8 cellular contexts compared by ENCODE assay signal in the genomic region with DNA sequence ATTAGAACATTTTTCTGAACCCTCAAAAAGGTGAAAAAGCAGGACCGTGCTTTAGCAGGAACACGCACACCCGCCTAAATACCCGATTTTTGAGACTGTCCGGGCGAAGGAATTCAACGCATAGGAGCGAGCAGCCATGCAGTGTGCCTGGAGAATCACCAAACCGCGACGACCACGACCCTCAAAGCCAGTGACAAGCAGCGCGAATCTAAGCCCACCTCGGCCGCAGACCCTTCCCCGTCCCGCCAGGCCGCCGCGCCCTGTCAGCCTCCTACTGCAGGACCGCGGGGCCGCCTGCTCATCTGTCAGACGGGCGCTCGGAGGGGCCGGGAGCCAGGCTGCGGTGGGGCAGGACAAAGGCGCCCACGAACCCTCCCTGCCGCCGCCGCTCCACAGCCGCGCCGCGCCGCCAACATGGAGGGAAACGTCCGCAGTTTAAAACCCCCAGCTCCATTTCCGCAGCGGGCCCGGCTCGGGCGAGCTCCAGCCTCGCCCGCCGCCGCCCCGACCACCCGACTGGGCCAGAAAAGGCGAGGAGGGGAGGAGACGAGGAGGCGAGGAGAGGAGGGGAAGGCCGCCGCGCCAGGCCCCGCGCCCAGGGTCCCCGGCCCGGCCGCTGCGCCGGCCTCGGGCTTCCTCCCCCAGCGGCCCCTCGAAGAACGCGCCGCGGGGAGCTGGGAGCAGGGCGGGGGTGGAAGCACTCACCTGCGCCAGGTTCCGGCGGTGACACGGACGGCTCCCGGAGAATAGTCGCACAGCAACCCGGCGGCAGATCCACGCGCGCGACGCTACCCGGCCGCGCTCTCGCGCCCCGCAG. TPM values are rescaled to one million over a fixed set of nuclear protein-coding genes. Genes with fewer than 3 reads are reported as not detected.
A peak's percentile ranks its signal among the peaks of the same experiment; 100 is the strongest.
DNase-seq lines count a peak whose midpoint lies in the region; ATAC-seq, FAIRE-seq and TF ChIP-seq lines count a peak whose summit lies in the region.

A gene (minus strand): TSS at position 790 of the 817 bp plus-strand sequence. CDS start 3,963 bp downstream, outside the sequence.

- peak within 1 kb of the TSS; percentile 87 for H3K27ac ChIP-seq in OCI-LY3 (ENCODE audit: low read length)
- peak within 1 kb of the TSS; percentile 85 to 92 for H3K27ac ChIP-seq in breast epithelium
- H3K27ac ChIP-seq in small intestine (ENCODE audit: low read depth in 1 of 2, low read length in 1 of 2), result peak within 1 kb of the TSS; percentile 90 to 95

- 0 to 1% (median 0%) methylated on average over 59 to 93 of the region's 93 CpGs for WGBS in small intestine, 3 donors

- peak within 1 kb of the TSS; percentile 96 for H3K4me3 Mint-ChIP-seq in activated CD8-positive, alpha-beta memory T cell treated with anti-CD3 and anti-CD28 coated beads, Interleukin-2, amount 10 ng/mL, durations not matched to agents 7 days and 5 days

- TF ChIP-seq CTCF in OCI-LY3 (IDR thresholded peaks at IDR 0.05; ENCODE audit: low read depth, low read length) (no peak), breast epithelium (IDR thresholded peaks at IDR 0.05) (no peak)

- no peak for TF ChIP-seq POLR2A in breast epithelium (IDR thresholded peaks at IDR 0.05)

- H3K79me2 ChIP-seq in OCI-LY3 (ENCODE audit: low read length), result peaks cover 54% of the 10 kb centered on the region

- no peak for ATAC-seq in activated CD8-positive, alpha-beta memory T cell treated with anti-CD3 and anti-CD28 coated beads, Interleukin-2, amount 10 ng/mL, durations not matched to agents 7 days and 5 days
- ATAC-seq in HG02623 (IDR thresholded peaks at IDR 0.05; ENCODE audit: unreplicated experiment), result peak; percentile 29

- H3K4me3 ChIP-seq in OCI-LY3 (ENCODE audit: low read length), result peak within 1 kb of the TSS; percentile 85
- H3K4me3 ChIP-seq in breast epithelium, result peak within 1 kb of the TSS; percentile 92 to 96 (median 92)
- peak within 1 kb of the TSS; percentile 80 to 98 for H3K4me3 ChIP-seq in small intestine (ENCODE audit: low read depth in 1 of 2, low read length in 2 of 2)

- H2AFZ ChIP-seq in OCI-LY3 (ENCODE audit: low read depth, low read length), result peak within 1 kb of the TSS; percentile 32

- H3K36me3 ChIP-seq in OCI-LY3 (replicated peaks; ENCODE audit: low read depth, low read length) (peaks cover 8% of the 10 kb centered on the region), breast epithelium (no peaks in the 10 kb centered on the region), small intestine (ENCODE audit: control insufficient read depth in 2 of 2, insufficient read depth in 2 of 2, low read length in 2 of 2) (no peaks in the 10 kb centered on the region)

- H3K4me1 Mint-ChIP-seq in activated CD8-positive, alpha-beta memory T cell treated with anti-CD3 and anti-CD28 coated beads, Interleukin-2, amount 10 ng/mL, durations not matched to agents 7 days and 5 days, result peaks cover 50% of the 10 kb centered on the region

- H3K9me3 ChIP-seq in OCI-LY3 (ENCODE audit: insufficient read depth, low read length) (no peaks in the 10 kb centered on the region), breast epithelium (no peaks in the 10 kb centered on the region), small intestine (ENCODE audit: control insufficient read depth, low read depth) (no peaks in the 10 kb centered on the region)

- H3K4me1 ChIP-seq in OCI-LY3 (ENCODE audit: low read length), result peaks cover 36% of the 10 kb centered on the region
- H3K4me1 ChIP-seq in breast epithelium, result peaks cover 4 to 5% of the 10 kb centered on the region in 2 donors
- peaks cover 18 to 21% of the 10 kb centered on the region in 2 donors for H3K4me1 ChIP-seq in small intestine (ENCODE audit: control insufficient read depth in 2 of 2, insufficient read depth in 1 of 2, low read depth in 1 of 2, low read length in 1 of 2)

- CTCF ChIA-PET in activated CD8-positive, alpha-beta memory T cell treated with anti-CD3 and anti-CD28 coated beads, Interleukin-2, amount 10 ng/mL, durations not matched to agents 7 days and 5 days (lab: Charles Lee), result interaction anchor here (0.6 to 8.7 kb wide), 7 partner anchors 14 to 48 kb away, joined by 3 to 101 read pairs (median 5); no protein-coding TSS in a partner anchor

- H3K4me2 ChIP-seq in OCI-LY3 (ENCODE audit: low read length), result peak within 1 kb of the TSS; percentile 93

- H3K27me3 ChIP-seq in OCI-LY3 (ENCODE audit: low read depth, low read length) (no peaks in the 10 kb centered on the region), breast epithelium (no peaks in the 10 kb centered on the region), small intestine (ENCODE audit: control insufficient read depth in 2 of 2, insufficient read depth in 2 of 2, low read length in 2 of 2) (no peaks in the 10 kb centered on the region)

- DNase-seq in activated CD8-positive, alpha-beta memory T cell treated with anti-CD3 and anti-CD28 coated beads, Interleukin-2, amount 10 ng/mL, durations not matched to agents 7 days and 5 days, result peak; percentile 65
- DNase-seq in activated CD8-positive, alpha-beta memory T cell treated with anti-CD3 and anti-CD28 coated beads for 24 hours, result no peak
- DNase-seq in breast epithelium (ENCODE audit: low spot score in 2 of 2) (no peak), islet precursor cell (peak; percentile 76), small intestine (no peak), NCI-H69 (lab: John Stamatoyannopoulos, UW) (no peak)

- peak within 1 kb of the TSS; percentile 94 for H3K9ac ChIP-seq in OCI-LY3 (ENCODE audit: low read length)

- peaks cover 30% of the 10 kb centered on the region for H3K36me3 Mint-ChIP-seq in activated CD8-positive, alpha-beta memory T cell treated with anti-CD3 and anti-CD28 coated beads, Interleukin-2, amount 10 ng/mL, durations not matched to agents 7 days and 5 days

- H3K27ac Mint-ChIP-seq in activated CD8-positive, alpha-beta memory T cell treated with anti-CD3 and anti-CD28 coated beads, Interleukin-2, amount 10 ng/mL, durations not matched to agents 7 days and 5 days, result peak within 1 kb of the TSS; percentile 98

- H3K27me3 Mint-ChIP-seq in activated CD8-positive, alpha-beta memory T cell treated with anti-CD3 and anti-CD28 coated beads, Interleukin-2, amount 10 ng/mL, durations not matched to agents 7 days and 5 days, result no peaks in the 10 kb centered on the region

- intact Hi-C loops in breast epithelium (cut with DNase I; ENCODE audit: low total_unique reads), result no loop called here

- H4K20me1 ChIP-seq in OCI-LY3 (ENCODE audit: insufficient read depth, low read length), result peaks cover 45% of the 10 kb centered on the region

- no peak for FAIRE-seq in small intestine (lab: Jason Lieb, UNC)

- H3K9me3 Mint-ChIP-seq in activated CD8-positive, alpha-beta memory T cell treated with anti-CD3 and anti-CD28 coated beads, Interleukin-2, amount 10 ng/mL, durations not matched to agents 7 days and 5 days (ENCODE audit: low read depth), result no peaks in the 10 kb centered on the region

RNA-seq across cellular contexts. Expression of the gene that starts here (rescaled TPM):
- total RNA-seq in activated CD8-positive, alpha-beta memory T cell treated with anti-CD3 and anti-CD28 coated beads, Interleukin-2, amount 10 ng/mL, durations not matched to agents 7 days and 5 days, result 100 to 1,000 TPM; 213 to 226 TPM
- total RNA-seq in breast epithelium, result 10 to 100 TPM; 20.3 to 36.1 (median 29.6) TPM
- 10 to 100 TPM in 1 of 3 donors, 1 to 10 TPM in 2; 7.3 to 64.9 (median 9.4) TPM for polyA plus RNA-seq in small intestine

Comparison
In these comparisons a context has a peak if more than half of its experiments do, and no peak if none do; other contexts are left out.
1. RNA of the gene that starts here (total RNA-seq): 213 to 226 TPM in activated CD8-positive, alpha-beta memory T cell treated with anti-CD3 and anti-CD28 coated beads, Interleukin-2, amount 10 ng/mL, durations not matched to agents 7 days and 5 days; 20.3 to 36.1 TPM in breast epithelium; every median in the first group is over 4 times any median in the second.
2. DNase-seq: peak in activated CD8-positive, alpha-beta memory T cell treated with anti-CD3 and anti-CD28 coated beads, Interleukin-2, amount 10 ng/mL, durations not matched to agents 7 days and 5 days (single experiment) and islet precursor cell (single experiment); none in activated CD8-positive, alpha-beta memory T cell treated with anti-CD3 and anti-CD28 coated beads for 24 hours (single experiment), breast epithelium (0 of 2), small intestine (single experiment) and NCI-H69 (single experiment).
3. Peak in every context shown above with its lines, with median percentiles within 50 percentile points of each other: H3K27ac ChIP-seq and H3K4me3 ChIP-seq.